ENCODE assay signal across 25 cellular contexts in the genomic region with DNA sequence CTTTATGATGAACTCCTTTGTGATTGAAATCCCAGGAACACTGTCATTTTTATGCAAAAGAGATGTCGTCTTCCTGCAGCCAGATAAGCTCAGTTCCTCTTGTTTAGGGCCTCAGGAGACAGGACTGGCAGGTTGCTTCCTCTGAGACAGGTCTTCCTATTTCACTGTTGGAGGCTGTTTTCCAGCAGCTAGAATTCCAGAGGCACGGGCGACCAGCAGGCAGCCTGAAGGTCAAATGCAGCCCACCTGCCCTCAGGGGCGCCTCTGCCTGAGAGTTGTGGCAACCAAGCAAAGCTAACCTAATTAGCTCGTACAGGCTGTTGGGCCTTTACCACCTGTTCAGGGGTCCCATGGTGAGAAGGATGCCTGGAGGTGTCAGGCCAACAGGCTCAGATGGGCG. TPM values are rescaled to one million over a fixed set of nuclear protein-coding genes. Genes with fewer than 3 reads are reported as not detected.
"Had no signal": no experiment of that assay in that cellular context is flagged by ENCODE, and none has a peak within 500 bp of the region (broad histone marks: within the 10 kb centered on the region; RNA-seq: fewer than 3 reads in every experiment).

No MANE protein-coding gene starts in this region.

- H3K27ac Mint-ChIP-seq: activated CD4-positive, alpha-beta memory T cell treated with anti-CD3 and anti-CD28 coated beads for 36 hours; activated naive CD4-positive, alpha-beta T cell treated with anti-CD3 and anti-CD28 coated beads for 36 hours; activated naive CD8-positive, alpha-beta T cell treated with anti-CD3 and anti-CD28 coated beads, Interleukin-2, amount 50 U/mL, for 24 hours; immature natural killer cell; naive thymus-derived CD4-positive, alpha-beta T cell; neural progenitor cell; stimulated activated effector memory CD8-positive, alpha-beta T cell treated with anti-CD3 and anti-CD28 coated beads, Interleukin-12 subunit alpha, Interleukin-12 subunit beta, amount 100 ng/mL, for 72 hours; stimulated activated naive CD8-positive, alpha-beta T cell treated with anti-CD3 and anti-CD28 coated beads, Interleukin-15, amount 100 ng/mL, for 72 hours had no signal

- H3K4me1 Mint-ChIP-seq: activated naive CD8-positive, alpha-beta T cell treated with anti-CD3 and anti-CD28 coated beads, Interleukin-2, amount 50 U/mL, for 24 hours; immature natural killer cell; neural progenitor cell; stimulated activated effector memory CD8-positive, alpha-beta T cell treated with anti-CD3 and anti-CD28 coated beads, Interleukin-12 subunit alpha, Interleukin-12 subunit beta, amount 100 ng/mL, for 72 hours; stimulated activated naive CD8-positive, alpha-beta T cell treated with anti-CD3 and anti-CD28 coated beads, Interleukin-15, amount 100 ng/mL, for 72 hours had no signal

- H3K36me3 Mint-ChIP-seq: activated CD4-positive, alpha-beta memory T cell treated with anti-CD3 and anti-CD28 coated beads for 36 hours; immature natural killer cell; naive thymus-derived CD4-positive, alpha-beta T cell; neural progenitor cell; stimulated activated effector memory CD8-positive, alpha-beta T cell treated with anti-CD3 and anti-CD28 coated beads, Interleukin-12 subunit alpha, Interleukin-12 subunit beta, amount 100 ng/mL, for 72 hours had no signal

- H3K9me3 Mint-ChIP-seq: activated CD4-positive, alpha-beta memory T cell treated with anti-CD3 and anti-CD28 coated beads for 36 hours; activated naive CD4-positive, alpha-beta T cell treated with anti-CD3 and anti-CD28 coated beads for 36 hours; activated naive CD8-positive, alpha-beta T cell treated with anti-CD3 and anti-CD28 coated beads, Interleukin-2, amount 50 U/mL, for 24 hours; neural progenitor cell; stimulated activated effector memory CD8-positive, alpha-beta T cell treated with anti-CD3 and anti-CD28 coated beads, Interleukin-12 subunit alpha, Interleukin-12 subunit beta, amount 100 ng/mL, for 72 hours; stimulated activated naive CD8-positive, alpha-beta T cell treated with anti-CD3 and anti-CD28 coated beads, Interleukin-15, amount 100 ng/mL, for 72 hours had no signal

- H3K4me3 Mint-ChIP-seq: activated CD4-positive, alpha-beta memory T cell treated with anti-CD3 and anti-CD28 coated beads for 36 hours; activated naive CD4-positive, alpha-beta T cell treated with anti-CD3 and anti-CD28 coated beads for 36 hours; activated naive CD8-positive, alpha-beta T cell treated with anti-CD3 and anti-CD28 coated beads, Interleukin-2, amount 50 U/mL, for 24 hours; immature natural killer cell; naive thymus-derived CD4-positive, alpha-beta T cell; neural progenitor cell; stimulated activated effector memory CD8-positive, alpha-beta T cell treated with anti-CD3 and anti-CD28 coated beads, Interleukin-12 subunit alpha, Interleukin-12 subunit beta, amount 100 ng/mL, for 72 hours; stimulated activated naive CD8-positive, alpha-beta T cell treated with anti-CD3 and anti-CD28 coated beads, Interleukin-15, amount 100 ng/mL, for 72 hours had no signal

- ATAC-seq: activated naive CD8-positive, alpha-beta T cell treated with anti-CD3 and anti-CD28 coated beads, Interleukin-2, amount 50 U/mL, for 24 hours; heart left ventricle; naive thymus-derived CD4-positive, alpha-beta T cell; right lobe of liver; stimulated activated effector memory CD8-positive, alpha-beta T cell treated with anti-CD3 and anti-CD28 coated beads, Interleukin-12 subunit alpha, Interleukin-12 subunit beta, amount 100 ng/mL, for 72 hours; stimulated activated naive CD8-positive, alpha-beta T cell treated with anti-CD3 and anti-CD28 coated beads, Interleukin-15, amount 100 ng/mL, for 72 hours had no signal

- FAIRE-seq: endometrium had no signal

- DNase-seq: activated CD4-positive, alpha-beta memory T cell treated with anti-CD3 and anti-CD28 coated beads for 36 hours; activated CD4-positive, alpha-beta T cell treated with anti-CD3 and anti-CD28 coated beads for 48 hours; activated effector memory CD4-positive, alpha-beta T cell treated with Interleukin-2 at 50 U/mL for 16 hours; activated naive CD4-positive, alpha-beta T cell treated with anti-CD3 and anti-CD28 coated beads for 36 hours; activated naive CD8-positive, alpha-beta T cell treated with anti-CD3 and anti-CD28 coated beads, Interleukin-2, amount 50 U/mL, for 24 hours; activated T-cell treated with anti-CD3 and anti-CD28 coated beads, Interleukin-2, amount 50 U/mL, for 48 hours; heart left ventricle; immature natural killer cell; left ventricle myocardium inferior; naive thymus-derived CD4-positive, alpha-beta T cell; posterior cingulate gyrus; right lobe of liver; stimulated activated CD4-positive, alpha-beta T cell treated with anti-CD3 and anti-CD28 coated beads, Interleukin-2, amount 100 ng/mL, for 24 hours; stimulated activated naive CD8-positive, alpha-beta T cell treated with anti-CD3 and anti-CD28 coated beads, Interleukin-15, amount 100 ng/mL, for 72 hours; tibial artery had no signal

RNA-seq across cellular contexts. Expression of gene SLC6A5, which starts 22.3 kb away (rescaled TPM):
- total RNA-seq: activated CD4-positive, alpha-beta memory T cell treated with anti-CD3 and anti-CD28 coated beads for 36 hours; activated naive CD4-positive, alpha-beta T cell treated with anti-CD3 and anti-CD28 coated beads for 36 hours; chondrocyte; epithelial cell of proximal tubule; fibroblast of villous mesenchyme; heart left ventricle; kidney epithelial cell; left ventricle myocardium inferior; lung microvascular endothelial cell; naive thymus-derived CD4-positive, alpha-beta T cell; omental fat pad; right lobe of liver; ureter had no signal

RNA-seq across cellular contexts. Expression of gene NELL1, which starts 47.7 kb away (rescaled TPM):
- total RNA-seq: activated CD4-positive, alpha-beta memory T cell treated with anti-CD3 and anti-CD28 coated beads for 36 hours; activated naive CD4-positive, alpha-beta T cell treated with anti-CD3 and anti-CD28 coated beads for 36 hours; chondrocyte; epithelial cell of proximal tubule; fibroblast of villous mesenchyme; left ventricle myocardium inferior; lung microvascular endothelial cell; naive thymus-derived CD4-positive, alpha-beta T cell; right lobe of liver; ureter had no signal
